2 cellular contexts compared by ENCODE assay signal in the genomic region with DNA sequence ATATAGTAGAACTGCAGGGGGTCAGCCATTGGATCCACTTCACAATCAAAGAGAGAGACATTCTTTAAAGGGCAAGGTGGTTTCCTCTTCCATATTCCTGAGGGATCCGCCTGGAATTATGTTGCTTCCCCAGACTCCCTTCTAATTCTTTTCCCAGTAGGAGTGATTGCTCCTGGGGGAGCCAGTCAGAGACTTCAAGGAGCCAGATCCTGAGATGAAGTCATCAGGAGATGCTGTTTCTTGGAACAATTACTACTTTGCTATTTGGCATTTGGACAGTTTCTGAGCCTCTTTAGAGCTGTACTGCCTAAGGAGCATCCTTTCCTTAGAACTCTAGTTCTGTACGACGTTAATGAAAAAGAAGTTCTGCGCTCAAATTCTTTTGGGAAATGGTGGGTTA.
TF ChIP-seq lines count a peak whose summit lies in the region.

No MANE protein-coding gene starts in this region.

TF ChIP-seq in GM23338, 12 proteins besides CTCF, POLR2A, EP300 and RAD21 (continued from another document):
- TF ChIP-seq REST (IDR thresholded peaks at IDR 0.05; ENCODE audit: unreplicated experiment): no peak
- TF ChIP-seq CREB1 (CRISPR knock-in tag; IDR thresholded peaks at IDR 0.05; ENCODE audit: low read depth): no peak
- no peak for TF ChIP-seq POLR2AphosphoS5 (IDR thresholded peaks at IDR 0.05; ENCODE audit: low read depth)
- no peak for TF ChIP-seq ZNF462 (CRISPR knock-in tag; IDR thresholded peaks at IDR 0.05)
- no peak for TF ChIP-seq JUNB (IDR thresholded peaks at IDR 0.05; ENCODE audit: unreplicated experiment)

TF ChIP-seq in WTC11, 78 proteins besides CTCF, POLR2A, EP300 and RAD21 (continued from another document):
- TF ChIP-seq AR (CRISPR knock-in tag; IDR thresholded peaks at IDR 0.05): no peak
- no peak for TF ChIP-seq SMAD4 (CRISPR knock-in tag; IDR thresholded peaks at IDR 0.05)
